Comparison of ENCODE assay signal across 9 cellular contexts in the genomic region with DNA sequence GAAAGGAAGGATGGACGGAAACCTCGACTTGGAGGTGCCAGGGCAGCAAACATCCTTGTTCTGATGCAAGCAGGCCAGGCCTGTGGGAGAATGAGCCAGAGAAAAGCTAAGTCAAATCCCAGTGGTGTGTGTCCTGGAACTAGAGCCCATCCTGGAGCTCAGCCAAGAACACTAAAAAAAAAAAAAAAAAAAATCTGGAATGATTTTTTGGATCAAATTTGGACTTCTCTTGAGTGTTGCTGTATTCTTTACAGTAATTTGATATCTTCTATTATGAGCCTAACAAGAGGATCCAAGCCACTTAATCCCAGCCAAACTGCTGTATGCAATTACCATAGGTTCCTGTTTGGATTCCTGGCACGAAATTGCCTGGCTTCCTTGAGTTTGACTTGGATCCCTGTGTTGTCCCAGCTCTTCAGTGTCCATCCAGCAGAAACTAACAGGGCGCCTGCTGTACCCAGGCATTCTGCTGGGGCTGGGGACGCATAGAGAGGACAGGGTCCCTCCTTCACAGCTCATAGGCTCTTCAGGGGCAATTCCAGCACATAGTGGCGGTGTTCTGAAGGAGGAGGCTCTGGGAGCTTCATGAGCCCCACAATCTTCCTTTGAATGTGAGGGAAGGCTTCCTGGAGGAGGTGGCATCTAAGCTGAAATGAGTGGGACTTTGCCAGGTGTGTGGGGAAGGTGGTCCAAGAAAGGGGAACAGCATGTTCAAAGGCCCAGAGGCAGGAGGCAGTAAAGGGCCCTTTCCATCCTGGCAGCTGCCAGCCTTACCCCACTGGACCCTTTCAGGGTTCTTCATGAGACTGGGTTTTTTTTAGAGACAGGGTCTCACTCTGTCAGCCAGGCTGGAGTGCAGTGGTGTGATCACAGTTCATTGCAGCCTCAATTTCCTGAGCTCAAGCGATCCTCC. TPM values are rescaled to one million over a fixed set of nuclear protein-coding genes. Genes with fewer than 3 reads are reported as not detected.
DNase-seq lines count a peak whose midpoint lies in the region; ATAC-seq and TF ChIP-seq lines count a peak whose summit lies in the region.
"Had no signal": no experiment of that assay in that cellular context is flagged by ENCODE, and none has a peak within 500 bp of the region (broad histone marks: within the 10 kb centered on the region; RNA-seq: fewer than 3 reads in every experiment).

No MANE protein-coding gene starts in this region.

- no peak for TF ChIP-seq EP300 in upper lobe of left lung (IDR thresholded peaks at IDR 0.05)

- DNase-seq in NCI-H345 (lab: John Stamatoyannopoulos, UW): peak; percentile 22
- DNase-seq in NCI-H345 treated with DMSO at 0.1 percent for 48 hours (lab: John Stamatoyannopoulos, UW; ENCODE audit: unreplicated experiment): no peak
- DNase-seq in fibroblast of villous mesenchyme (ENCODE audit: low read depth): peak; percentile 46
- no peak for DNase-seq in upper lobe of left lung
- DNase-seq in GM10248 (ENCODE audit: extremely low spot score): no peak
- DNase-seq in BE2C: no peak
- DNase-seq: activated B cell treated with CpG ODN at 0.5 μM for 24 hours had no signal

- peak; percentile 70 to 87 for ATAC-seq in upper lobe of left lung (ENCODE audit: low FRiP score in 2 of 2)

- H3K9me3 ChIP-seq in upper lobe of left lung (no peaks in the 10 kb centered on the region), BE2C (no peaks in the 10 kb centered on the region)
- H3K9me3 ChIP-seq: BLaER1 treated with 17β-estradiol and CSF1 and Interleukin-3, amounts not matched to agents 10 nM and 100 nM had no signal

- no peaks in the 10 kb centered on the region for H3K27me3 ChIP-seq in upper lobe of left lung
- no peaks in the 10 kb centered on the region for H3K27me3 ChIP-seq in BE2C
- H3K27me3 ChIP-seq: BLaER1 treated with 17β-estradiol and CSF1 and Interleukin-3, amounts not matched to agents 10 nM and 100 nM had no signal

- 66 to 70% methylated on average over 7 of the region's 7 CpGs for WGBS in upper lobe of left lung, 2 donors

- CTCF ChIA-PET in GM10248 (lab: Yijun Ruan, JAX): interaction anchor here (0.8 to 2.1 kb wide), 4 partner anchors 8 to 360 kb away, joined by 3 to 5 read pairs (median 4); partner anchors contain the start of gene SRP9

- peaks cover 4 to 15% (median 9%) of the 10 kb centered on the region in 4 donors for H3K4me1 ChIP-seq in upper lobe of left lung
- H3K4me1 ChIP-seq in BE2C: no peaks in the 10 kb centered on the region
- H3K4me1 ChIP-seq: BLaER1 treated with 17β-estradiol and CSF1 and Interleukin-3, amounts not matched to agents 10 nM and 100 nM had no signal

- POLR2A ChIA-PET in GM10248 (lab: Yijun Ruan, JAX): interaction anchor here (0.7 kb wide), 1 partner anchor 59 kb away, joined by 4 read pairs; no protein-coding TSS in a partner anchor

- H3K27ac ChIP-seq in upper lobe of left lung: peak overlapping the region in 3 of 4 donors; percentile 35 to 64 (median 53)
- H3K27ac ChIP-seq: BLaER1 treated with 17β-estradiol and CSF1 and Interleukin-3, amounts not matched to agents 10 nM and 100 nM; epithelial cell of prostate had no signal

- TF ChIP-seq POLR2A in upper lobe of left lung (IDR thresholded peaks at IDR 0.05): no peak

- TF ChIP-seq CTCF in fibroblast of villous mesenchyme (IDR thresholded peaks at IDR 0.05; ENCODE audit: insufficient read depth, low read depth, low read length) (no peak), upper lobe of left lung (IDR thresholded peaks at IDR 0.05) (no peak), GM10248 (IDR thresholded peaks at IDR 0.05; ENCODE audit: control extremely low read depth, extremely low read depth, low read depth, missing control alignments) (no peak), BE2C (IDR thresholded peaks at IDR 0.05; ENCODE audit: low read depth, low read length) (no peak)

- H3K4me3 ChIP-seq in fibroblast of villous mesenchyme (ENCODE audit: low read depth, low read length) (no peak overlapping the region), upper lobe of left lung (no peak overlapping the region), BE2C (ENCODE audit: low read depth, low read length) (no peak overlapping the region)
- H3K4me3 ChIP-seq: BLaER1 treated with 17β-estradiol and CSF1 and Interleukin-3, amounts not matched to agents 10 nM and 100 nM had no signal

- H3K36me3 ChIP-seq in upper lobe of left lung (peaks cover 18 to 56% (median 35%) of the 10 kb centered on the region in 4 donors), BE2C (no peaks in the 10 kb centered on the region)

RNA-seq across cellular contexts. Expression of gene EPHX1, which starts 24.7 kb away (rescaled TPM):
- total RNA-seq in fibroblast of villous mesenchyme (17.7 and 31.5 TPM in 2 replicates), upper lobe of left lung (100 to 1,000 TPM in 5 of 6 donors, 10 to 100 TPM in 1; 82.8 to 205 (median 141) TPM)
- 19.8 TPM for polyA plus RNA-seq in BE2C (2012; ENCODE audit: insufficient read depth, insufficient read length, low read depth)

RNA-seq across cellular contexts. Expression of gene TMEM63A, which starts 47.5 kb away (rescaled TPM):
- total RNA-seq in fibroblast of villous mesenchyme (20.3 and 26.3 TPM in 2 replicates), upper lobe of left lung (100 to 1,000 TPM in 4 of 6 donors, 10 to 100 TPM in 2; 57.9 to 244 (median 105) TPM)
- polyA plus RNA-seq in BE2C (2012; ENCODE audit: insufficient read depth, insufficient read length, low read depth): 0.59 TPM

RNA-seq across cellular contexts. Expression of gene LEFTY1, which starts 54.3 kb away (rescaled TPM):
- total RNA-seq in fibroblast of villous mesenchyme (0.32 TPM in 1 of 2 replicates, not detected in the other), upper lobe of left lung (under 1 TPM in 2 of 6 donors, not detected in 4; 0.47 to 0.69 TPM)
- polyA plus RNA-seq in BE2C (2012; ENCODE audit: insufficient read depth, insufficient read length, low read depth): not detected
- total RNA-seq: activated B cell treated with CpG ODN at 0.5 μM for 24 hours had no signal

RNA-seq across cellular contexts. Expression of gene SRP9, which starts 57.0 kb away (rescaled TPM):
- total RNA-seq in fibroblast of villous mesenchyme (166 and 232 TPM in 2 replicates), upper lobe of left lung (100 to 1,000 TPM in 4 of 6 donors, 10 to 100 TPM in 2; 34.5 to 157 (median 125) TPM)
- polyA plus RNA-seq in BE2C (2012; ENCODE audit: insufficient read depth, insufficient read length, low read depth): 555 TPM

Comparison
In these comparisons a context has a peak if more than half of its experiments do, and no peak if none do; other contexts are left out.
1. DNase-seq: peak in NCI-H345 (single experiment) and fibroblast of villous mesenchyme (single experiment); none in NCI-H345 treated with DMSO at 0.1 percent for 48 hours (single experiment), upper lobe of left lung (0 of 2), GM10248 (single experiment) and BE2C (single experiment).